ENCODE assay signal across 1 cellular context in genomic region chr15:41774062-41774872, GRCh38.
A peak's percentile ranks its signal among the peaks of the same experiment; 100 is the strongest.
TF ChIP-seq lines count a peak whose summit lies in the region.

A gene with protein sequence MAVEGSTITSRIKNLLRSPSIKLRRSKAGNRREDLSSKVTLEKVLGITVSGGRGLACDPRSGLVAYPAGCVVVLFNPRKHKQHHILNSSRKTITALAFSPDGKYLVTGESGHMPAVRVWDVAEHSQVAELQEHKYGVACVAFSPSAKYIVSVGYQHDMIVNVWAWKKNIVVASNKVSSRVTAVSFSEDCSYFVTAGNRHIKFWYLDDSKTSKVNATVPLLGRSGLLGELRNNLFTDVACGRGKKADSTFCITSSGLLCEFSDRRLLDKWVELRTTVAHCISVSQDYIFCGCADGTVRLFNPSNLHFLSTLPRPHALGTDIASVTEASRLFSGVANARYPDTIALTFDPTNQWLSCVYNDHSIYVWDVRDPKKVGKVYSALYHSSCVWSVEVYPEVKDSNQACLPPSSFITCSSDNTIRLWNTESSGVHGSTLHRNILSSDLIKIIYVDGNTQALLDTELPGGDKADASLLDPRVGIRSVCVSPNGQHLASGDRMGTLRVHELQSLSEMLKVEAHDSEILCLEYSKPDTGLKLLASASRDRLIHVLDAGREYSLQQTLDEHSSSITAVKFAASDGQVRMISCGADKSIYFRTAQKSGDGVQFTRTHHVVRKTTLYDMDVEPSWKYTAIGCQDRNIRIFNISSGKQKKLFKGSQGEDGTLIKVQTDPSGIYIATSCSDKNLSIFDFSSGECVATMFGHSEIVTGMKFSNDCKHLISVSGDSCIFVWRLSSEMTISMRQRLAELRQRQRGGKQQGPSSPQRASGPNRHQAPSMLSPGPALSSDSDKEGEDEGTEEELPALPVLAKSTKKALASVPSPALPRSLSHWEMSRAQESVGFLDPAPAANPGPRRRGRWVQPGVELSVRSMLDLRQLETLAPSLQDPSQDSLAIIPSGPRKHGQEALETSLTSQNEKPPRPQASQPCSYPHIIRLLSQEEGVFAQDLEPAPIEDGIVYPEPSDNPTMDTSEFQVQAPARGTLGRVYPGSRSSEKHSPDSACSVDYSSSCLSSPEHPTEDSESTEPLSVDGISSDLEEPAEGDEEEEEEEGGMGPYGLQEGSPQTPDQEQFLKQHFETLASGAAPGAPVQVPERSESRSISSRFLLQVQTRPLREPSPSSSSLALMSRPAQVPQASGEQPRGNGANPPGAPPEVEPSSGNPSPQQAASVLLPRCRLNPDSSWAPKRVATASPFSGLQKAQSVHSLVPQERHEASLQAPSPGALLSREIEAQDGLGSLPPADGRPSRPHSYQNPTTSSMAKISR (N-terminal part only) (plus strand): TSS chr15:41774484. CDS start chr15:41775276, 792 bp downstream.

TF ChIP-seq in H1, 55 proteins besides CTCF, POLR2A, EP300 and RAD21 (continued from another document):
- TF ChIP-seq ATF2 (IDR thresholded peaks at IDR 0.05; ENCODE audit: low read length) (no peak), GABPA (IDR thresholded peaks at IDR 0.05; ENCODE audit: borderline replicate concordance, insufficient read depth, low read length) (0 out of 2 replicates have a peak, but pooled peaks have one; percentile 9)
